In genomic region chr2:227324671-227325055, GRCh38 we compare ENCODE assay signal across 8 cellular contexts. TPM values are rescaled to one million over a fixed set of nuclear protein-coding genes. Genes with fewer than 3 reads are reported as not detected.
DNase-seq lines count a peak whose midpoint lies in the region; ATAC-seq, FAIRE-seq and TF ChIP-seq lines count a peak whose summit lies in the region.

No MANE protein-coding gene starts in this region.

- ATAC-seq in GM18502 (IDR thresholded peaks at IDR 0.05; ENCODE audit: poor library complexity, unreplicated experiment) (peak; percentile 12), left lobe of liver (peak; percentile 27), thoracic aorta (ENCODE audit: insufficient number of reproducible peaks, low FRiP score, low read depth) (no peak), GM19455 (IDR thresholded peaks at IDR 0.05; ENCODE audit: unreplicated experiment) (no peak)

- DNase-seq in AG08395 (ENCODE audit: low spot score) (peak; percentile 25), NB4 (ENCODE audit: low read depth) (peak; percentile 50), bronchial epithelial cell (ENCODE audit: low read depth) (no peak), left lobe of liver (ENCODE audit: low spot score) (no peak), thoracic aorta (ENCODE audit: low spot score) (no peak), globus pallidus (ENCODE audit: low spot score) (no peak)

- no peak for TF ChIP-seq POLR2A in NB4 (IDR thresholded peaks at IDR 0.05; ENCODE audit: extremely low read depth, insufficient read length)

- no peak for FAIRE-seq in bronchial epithelial cell (lab: Jason Lieb, UNC)

- H3K4me3 ChIP-seq in NB4 (ENCODE audit: low read depth, low read length) (peak overlapping the region; percentile 76), bronchial epithelial cell (ENCODE audit: low read depth, low read length) (peak overlapping the region; percentile 92), thoracic aorta (peak overlapping the region; percentile 99)

- H3K9me3 ChIP-seq in thoracic aorta, result no peaks in the 10 kb centered on the region

- TF ChIP-seq CTCF in NB4 (IDR thresholded peaks at IDR 0.05; ENCODE audit: low read depth, low read length) (no peak), bronchial epithelial cell (IDR thresholded peaks at IDR 0.05; ENCODE audit: insufficient read depth, low read length, severe bottlenecking) (no peak), thoracic aorta (IDR thresholded peaks at IDR 0.05) (no peak)

- H3K27me3 ChIP-seq in bronchial epithelial cell (ENCODE audit: control insufficient read depth, insufficient read depth, low read length) (no peaks in the 10 kb centered on the region), thoracic aorta (replicated peaks; ENCODE audit: insufficient read depth) (no peaks in the 10 kb centered on the region)

- H3K4me1 ChIP-seq in thoracic aorta (ENCODE audit: control insufficient read depth in 1 of 2, low read depth in 2 of 2), result peaks cover 7 to 26% of the 10 kb centered on the region in 2 donors

- H3K27ac ChIP-seq in thoracic aorta, result peak overlapping the region; percentile 87 to 88

- H3K36me3 ChIP-seq in bronchial epithelial cell (ENCODE audit: control insufficient read depth, insufficient read depth, low read length), result no peaks in the 10 kb centered on the region
- no peaks in the 10 kb centered on the region for H3K36me3 ChIP-seq in thoracic aorta

RNA-seq across cellular contexts. Expression of gene MFF, which starts 0.4 kb away (rescaled TPM):
- total RNA-seq in bronchial epithelial cell (63.4 and 68.2 TPM in 2 replicates), left lobe of liver (27.6 TPM), thoracic aorta (100 to 1,000 TPM; 109 to 113 TPM)

RNA-seq across cellular contexts. Expression of gene TM4SF20, which starts 54.4 kb away (rescaled TPM):
- total RNA-seq in bronchial epithelial cell (not detected in 2 replicates), left lobe of liver (not detected), thoracic aorta (not detected)

Comparison
In these comparisons a context has a peak if more than half of its experiments do, and no peak if none do; other contexts are left out.
1. DNase-seq: peak in AG08395 (single experiment) and NB4 (single experiment); none in bronchial epithelial cell (single experiment), left lobe of liver (single experiment), thoracic aorta (single experiment) and globus pallidus (single experiment).
2. ATAC-seq: peak in GM18502 (single experiment) and left lobe of liver (single experiment); none in thoracic aorta (single experiment) and GM19455 (single experiment).
3. Peak in every context shown above with its lines, with median percentiles within 50 percentile points of each other: H3K4me3 ChIP-seq.